In the genomic region with DNA sequence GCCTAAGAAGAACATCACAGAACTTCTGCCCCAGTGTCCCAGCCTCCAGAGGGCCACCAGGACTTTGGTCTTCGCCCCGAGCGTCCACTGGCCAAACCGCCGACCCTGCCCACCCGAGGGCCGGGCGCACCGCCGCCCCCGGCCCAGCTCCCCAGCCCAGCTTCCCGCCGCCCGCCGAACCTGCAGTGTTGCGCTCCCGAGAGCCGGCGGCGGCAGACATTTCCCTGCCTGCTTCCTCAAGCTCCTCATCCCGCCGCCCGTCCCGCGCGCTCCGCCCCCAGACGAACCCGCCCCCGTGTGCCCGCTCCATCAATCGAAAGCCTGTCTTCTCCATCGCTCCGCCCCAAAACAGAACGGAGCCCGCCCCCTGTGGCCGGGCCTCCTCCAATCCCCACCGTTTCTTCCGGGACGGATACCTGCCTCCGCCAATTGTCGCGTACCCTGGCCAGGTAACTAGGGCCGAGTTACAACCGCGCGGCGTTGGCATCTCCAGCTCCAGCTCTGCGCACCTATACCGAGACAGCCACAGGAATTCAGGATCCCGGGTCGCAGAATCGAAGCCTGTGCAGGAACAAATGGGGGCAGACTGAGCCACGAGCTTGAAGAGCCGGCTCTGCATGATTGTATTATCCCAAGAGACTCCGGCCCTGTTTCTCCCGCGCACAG, we compare ENCODE assay signal across 8 cellular contexts. TPM values are rescaled to one million over a fixed set of nuclear protein-coding genes. Genes with fewer than 3 reads are reported as not detected.
DNase-seq lines count a peak whose midpoint lies in the region; ATAC-seq and TF ChIP-seq lines count a peak whose summit lies in the region.

No MANE protein-coding gene starts in this region.

- H3K9me3 ChIP-seq in DND-41 (ENCODE audit: insufficient read depth, low read length, severe bottlenecking) (no peaks in the 10 kb centered on the region), esophagus muscularis mucosa (no peaks in the 10 kb centered on the region)

- H3K36me3 ChIP-seq in DND-41 (ENCODE audit: insufficient read depth, low read length) (no peaks in the 10 kb centered on the region), KMS-11 (ENCODE audit: insufficient read depth) (no peaks in the 10 kb centered on the region), esophagus muscularis mucosa (peaks cover 0 to 55% (median 29%) of the 10 kb centered on the region in 4 donors)

- no peaks in the 10 kb centered on the region for H3K27me3 Mint-ChIP-seq in activated T-cell treated with anti-CD3 and anti-CD28 coated beads, Interleukin-2, amount 50 U/mL, for 4 hours (ENCODE audit: low read depth)

- H3K4me3 ChIP-seq in DND-41 (ENCODE audit: low read depth in 1 of 2, low read length in 2 of 2) (peak overlapping the region; percentile 76 to 86; a peak in 3 of 4 replicates), KMS-11 (IDR thresholded peaks at IDR 0.05; ENCODE audit: insufficient read depth, low read depth, low read length) (peak overlapping the region; percentile 85), esophagus muscularis mucosa (peak overlapping the region; percentile 63 to 93 (median 74))

- peak overlapping the region; percentile 93 for H3K4me2 ChIP-seq in DND-41 (ENCODE audit: insufficient read depth, low read length)
- H3K4me2 ChIP-seq in KMS-11, result peak overlapping the region; percentile 98

- H4K20me1 ChIP-seq in DND-41 (ENCODE audit: insufficient read depth, low read length), result peaks cover 3% of the 10 kb centered on the region; the same call in 1 of the 2 replicates
- no peaks in the 10 kb centered on the region for H4K20me1 ChIP-seq in KMS-11 (ENCODE audit: insufficient read depth)

- H3K4me3 Mint-ChIP-seq in activated T-cell treated with anti-CD3 and anti-CD28 coated beads, Interleukin-2, amount 50 U/mL, for 4 hours, result peak overlapping the region; percentile 92

- H3K27me3 ChIP-seq in DND-41 (ENCODE audit: insufficient read depth, low read length, poor library complexity), result no peaks in the 10 kb centered on the region
- no peaks in the 10 kb centered on the region for H3K27me3 ChIP-seq in KMS-11 (ENCODE audit: insufficient read depth, low read depth)
- no peaks in the 10 kb centered on the region for H3K27me3 ChIP-seq in esophagus muscularis mucosa

- H3K79me2 ChIP-seq in DND-41 (ENCODE audit: insufficient read depth, low read length) (peaks cover 35% of the 10 kb centered on the region), KMS-11 (ENCODE audit: insufficient read depth, low read depth) (peaks cover 19% of the 10 kb centered on the region; the same call in 1 of the 2 replicates)

- H3K9ac ChIP-seq in DND-41 (ENCODE audit: low read depth, low read length) (peak overlapping the region; percentile 70), KMS-11 (peak overlapping the region; percentile 25; the same call in 1 of the 2 replicates)

- peak overlapping the region; percentile 85 for H2AFZ ChIP-seq in DND-41 (ENCODE audit: low read depth, low read length)
- peak overlapping the region; percentile 86 for H2AFZ ChIP-seq in KMS-11 (ENCODE audit: low read depth)

- H3K4me1 ChIP-seq in DND-41 (ENCODE audit: insufficient read depth, low read length) (peaks cover 30% of the 10 kb centered on the region), KMS-11 (ENCODE audit: low read depth, poor library complexity, severe bottlenecking) (peaks cover 22% of the 10 kb centered on the region), esophagus muscularis mucosa (peaks cover 24 to 31% (median 28%) of the 10 kb centered on the region in 4 donors)

- TF ChIP-seq POLR2A in esophagus muscularis mucosa (IDR thresholded peaks at IDR 0.05; ENCODE audit: low read depth), result no peak

- H3K27ac ChIP-seq in DND-41 (ENCODE audit: low read length), result peak overlapping the region; percentile 66
- H3K27ac ChIP-seq in KMS-11, result no peak overlapping the region
- peak overlapping the region; percentile 57 to 77 (median 68) for H3K27ac ChIP-seq in esophagus muscularis mucosa (replicated peaks in 1 of 4)

- H3K36me3 Mint-ChIP-seq in activated T-cell treated with anti-CD3 and anti-CD28 coated beads, Interleukin-2, amount 50 U/mL, for 4 hours (ENCODE audit: insufficient read depth), result no peaks in the 10 kb centered on the region

- WGBS in esophagus muscularis mucosa, result 1% methylated on average over 30 of the region's 58 CpGs

- H3K9me3 Mint-ChIP-seq in activated T-cell treated with anti-CD3 and anti-CD28 coated beads, Interleukin-2, amount 50 U/mL, for 4 hours, result no peaks in the 10 kb centered on the region

- peaks cover 31% of the 10 kb centered on the region for H3K4me1 Mint-ChIP-seq in activated T-cell treated with anti-CD3 and anti-CD28 coated beads, Interleukin-2, amount 50 U/mL, for 4 hours (ENCODE audit: low read depth)

- TF ChIP-seq CTCF in DND-41 (IDR thresholded peaks at IDR 0.05; ENCODE audit: borderline replicate concordance, extremely low read depth, low read length, poor library complexity, severe bottlenecking) (no peak), KMS-11 (conservative IDR thresholded peaks at IDR 0.05; ENCODE audit: low read depth, low read length) (no peak), esophagus muscularis mucosa (IDR thresholded peaks at IDR 0.05) (peak in 2 of 3 experiments; percentile 9 to 37)

- TF ChIP-seq EP300 in esophagus muscularis mucosa (IDR thresholded peaks at IDR 0.05), result no peak

- DNase-seq in DND-41, result peak; percentile 98
- DNase-seq in activated T-cell treated with anti-CD3 and anti-CD28 coated beads, Interleukin-2, amount 50 U/mL, for 4 hours, result peak; percentile 95
- DNase-seq in esophagus muscularis mucosa (ENCODE audit: extremely low spot score), result peak; percentile 99
- peak; percentile 97 for DNase-seq in myocyte (ENCODE audit: low read depth)
- DNase-seq in stimulated activated CD8-positive, alpha-beta memory T cell treated with anti-CD3 and anti-CD28 coated beads, Interleukin-7, amount 100 ng/mL, for 24 hours (ENCODE audit: low read depth), result peak; percentile 88

- intact Hi-C loops in esophagus muscularis mucosa (cut with DNase I), result no loop called here

- peak; percentile 98 for ATAC-seq in DND-41 (ENCODE audit: insufficient read depth, low read depth)
- peak; percentile 96 for ATAC-seq in GM21786 (IDR thresholded peaks at IDR 0.05; ENCODE audit: unreplicated experiment)
- peak; percentile 98 to 99 for ATAC-seq in activated T-cell treated with anti-CD3 and anti-CD28 coated beads, Interleukin-2, amount 50 U/mL, for 4 hours

TF ChIP-seq in PFSK-1, 5 proteins besides CTCF, POLR2A, EP300 and RAD21:
- TF ChIP-seq SIN3A (IDR thresholded peaks at IDR 0.05; ENCODE audit: borderline replicate concordance, insufficient read depth, low read length), result no peak
- TF ChIP-seq TAF1 (IDR thresholded peaks at IDR 0.05; ENCODE audit: borderline replicate concordance, insufficient read depth, low read length), result 0 out of 2 replicates have a peak, but pooled peaks have one; percentile 24
- TF ChIP-seq FOXP2 (optimal IDR thresholded peaks at IDR 0.05; ENCODE audit: borderline replicate concordance, extremely low read depth, extremely low read length, insufficient read depth), result peak; percentile 21

RNA-seq across cellular contexts. Expression of gene INPP5B, which starts 15.2 kb away (rescaled TPM):
- polyA plus RNA-seq in PFSK-1 (2012; ENCODE audit: insufficient read length, low read depth), result 13.4 TPM
- total RNA-seq in activated T-cell treated with anti-CD3 and anti-CD28 coated beads, Interleukin-2, amount 50 U/mL, for 4 hours, result 10 to 100 TPM; 12.6 to 17.0 (median 15.5) TPM
- total RNA-seq in esophagus muscularis mucosa (10 to 100 TPM; 31.1 to 38.9 (median 36.8) TPM), myocyte (15.7 and 16.8 TPM in 2 replicates)
- 17.3 TPM for polyA plus RNA-seq in myocyte (2012)

RNA-seq across cellular contexts. Expression of gene SF3A3, which starts 58.2 kb away (rescaled TPM):
- polyA plus RNA-seq in PFSK-1 (2012; ENCODE audit: insufficient read length, low read depth), result 47.9 TPM
- 100 to 1,000 TPM; 130 to 133 (median 130) TPM for total RNA-seq in activated T-cell treated with anti-CD3 and anti-CD28 coated beads, Interleukin-2, amount 50 U/mL, for 4 hours
- total RNA-seq in esophagus muscularis mucosa (10 to 100 TPM; 38.2 to 42.4 (median 40.6) TPM), myocyte (43.2 and 50.2 TPM in 2 replicates)
- 40.3 TPM for polyA plus RNA-seq in myocyte (2012)

Comparison
In these comparisons a context has a peak if more than half of its experiments do, and no peak if none do; other contexts are left out.
1. CTCF ChIP-seq: peak in esophagus muscularis mucosa (2 of 3); none in DND-41 (single experiment) and KMS-11 (single experiment).
2. Peak in every context shown above with its lines, with median percentiles within 50 percentile points of each other: ATAC-seq, DNase-seq and H3K4me3 ChIP-seq.